7 cellular contexts compared by ENCODE assay signal in genomic region chr5:10441992-10442435, GRCh38. TPM values are rescaled to one million over a fixed set of nuclear protein-coding genes. Genes with fewer than 3 reads are reported as not detected.
DNase-seq lines count a peak whose midpoint lies in the region; ATAC-seq and TF ChIP-seq lines count a peak whose summit lies in the region.

No MANE protein-coding gene starts in this region.

- no peak for TF ChIP-seq CTCF in LNCaP clone FGC (IDR thresholded peaks at IDR 0.05; ENCODE audit: control insufficient read depth, extremely low read depth, insufficient read depth)

- no peaks in the 10 kb centered on the region for H3K27me3 ChIP-seq in GM23248 (replicated peaks; ENCODE audit: insufficient read depth)
- H3K27me3 ChIP-seq in duodenal mucosa (ENCODE audit: control insufficient read depth in 1 of 2, insufficient read depth in 2 of 2, low read length in 2 of 2), result peaks cover 4 to 10% of the 10 kb centered on the region in 2 donors
- H3K27me3 ChIP-seq in muscle layer of colon (ENCODE audit: control insufficient read depth in 1 of 2, insufficient read depth in 2 of 2, low read length in 2 of 2), result no peaks in the 10 kb centered on the region

- in situ Hi-C loops in GM23248 (cut with MboI), result no loop called here

- H3K36me3 ChIP-seq in GM23248 (ENCODE audit: low read depth) (0 out of 2 replicates have a peak, but pooled peaks cover 7% of the 10 kb centered on the region), duodenal mucosa (ENCODE audit: control insufficient read depth in 1 of 2, insufficient read depth in 2 of 2, low read length in 2 of 2) (peaks cover 0 to 15% of the 10 kb centered on the region in 2 donors), muscle layer of colon (ENCODE audit: insufficient read depth, low read length) (peaks cover 13% of the 10 kb centered on the region)

- H3F3A ChIP-seq in GM23248 (ENCODE audit: insufficient read depth), result peaks cover 50% of the 10 kb centered on the region

- peak; percentile 0 for ATAC-seq in GM18520 (IDR thresholded peaks at IDR 0.05; ENCODE audit: unreplicated experiment)

- 1 to 3% methylated on average over 44 of the region's 44 CpGs for WGBS in GM23248 (ENCODE audit: low coverage in 1 of 2, low lambda C conversion rate in 2 of 2, missing lambda C conversion rate in 2 of 2), 2 experiments

- no peaks in the 10 kb centered on the region for H3K9me2 ChIP-seq in GM23248 (ENCODE audit: insufficient read depth)

- H3K27ac ChIP-seq in GM23248 (peak overlapping the region; percentile 63), duodenal mucosa (ENCODE audit: low read depth, low read length) (no peak overlapping the region), muscle layer of colon (ENCODE audit: low read depth, low read length) (no peak overlapping the region)

- H3K4me1 ChIP-seq in GM23248 (ENCODE audit: insufficient read depth) (peaks cover 13% of the 10 kb centered on the region; the same call in 1 of the 2 replicates), duodenal mucosa (ENCODE audit: control insufficient read depth in 1 of 2, insufficient read depth in 2 of 2, low read length in 2 of 2) (peaks cover 13 to 21% of the 10 kb centered on the region in 2 donors), muscle layer of colon (ENCODE audit: insufficient read depth, low read length) (peaks cover 8% of the 10 kb centered on the region)

- H3K9me3 ChIP-seq in GM23248 (ENCODE audit: low read depth) (no peaks in the 10 kb centered on the region), duodenal mucosa (ENCODE audit: control insufficient read depth in 1 of 2, low read length in 2 of 2) (no peaks in the 10 kb centered on the region), muscle layer of colon (ENCODE audit: low read length) (no peaks in the 10 kb centered on the region)

- H3K4me2 ChIP-seq in GM23248 (ENCODE audit: unreplicated experiment), result peak overlapping the region; percentile 88

- DNase-seq in GM23248, result peak; percentile 72
- no peak for DNase-seq in LNCaP clone FGC (ENCODE audit: low read depth)
- DNase-seq in DMS114 treated with DMSO at 0.1 percent for 48 hours (lab: John Stamatoyannopoulos, UW; ENCODE audit: unreplicated experiment), result no peak
- DNase-seq in EL, result no peak

- H2AFZ ChIP-seq in GM23248, result peak overlapping the region; percentile 88

- H3K9ac ChIP-seq in GM23248, result peak overlapping the region; percentile 80
- peak overlapping the region in 1 of 2 donors; percentile 3 for H3K9ac ChIP-seq in duodenal mucosa (ENCODE audit: low read depth in 1 of 2, low read length in 2 of 2)
- no peak overlapping the region for H3K9ac ChIP-seq in muscle layer of colon (ENCODE audit: low read length)

- H4K20me1 ChIP-seq in GM23248 (ENCODE audit: insufficient read depth), result no peaks in the 10 kb centered on the region

- H3K79me2 ChIP-seq in GM23248 (ENCODE audit: insufficient read depth), result no peaks in the 10 kb centered on the region

- peak overlapping the region; percentile 84 for H3K4me3 ChIP-seq in GM23248
- peak overlapping the region; percentile 70 for H3K4me3 ChIP-seq in LNCaP clone FGC (ENCODE audit: low read depth, low read length)
- peak overlapping the region; percentile 70 to 90 for H3K4me3 ChIP-seq in duodenal mucosa (ENCODE audit: low read depth in 1 of 2, low read length in 2 of 2)
- peak overlapping the region; percentile 68 to 83 for H3K4me3 ChIP-seq in muscle layer of colon (ENCODE audit: low read depth in 1 of 2, low read length in 2 of 2)

RNA-seq across cellular contexts. Expression of gene ROPN1L, which starts 0.3 kb away (rescaled TPM):
- 0.86 TPM in 1 of 2 replicates, not detected in the other for total RNA-seq in GM23248 (2014; rRNA removed; shearing (Covaris generic))
- polyA plus RNA-seq in GM23248 (2016; fragmentation: Nextera tagmentation; extraction: Ambion mirVana), result 0.69 and 0.84 TPM in 2 replicates
